ENCODE assay signal across 17 cellular contexts in the genomic region with DNA sequence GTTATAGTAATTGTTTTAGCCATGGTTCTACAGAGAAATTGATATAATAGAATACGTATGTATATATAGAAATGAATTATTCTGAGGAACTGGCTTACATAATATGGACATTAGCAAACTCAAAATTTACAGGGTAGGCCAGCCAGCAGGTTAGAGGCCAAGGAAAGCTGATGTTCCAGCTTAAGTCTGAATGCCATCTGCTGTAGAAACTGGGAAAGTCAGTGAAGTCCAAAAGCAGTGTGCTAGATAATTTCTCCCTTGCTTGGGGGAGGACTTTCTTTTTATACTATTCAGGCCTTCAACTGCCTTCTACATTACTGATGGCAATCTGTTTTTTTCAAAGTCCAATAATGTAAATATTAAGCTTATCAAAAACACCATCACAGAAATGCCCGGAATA.
DNase-seq lines count a peak whose midpoint lies in the region; ATAC-seq, FAIRE-seq and TF ChIP-seq lines count a peak whose summit lies in the region.
"Had no signal": no experiment of that assay in that cellular context is flagged by ENCODE, and none has a peak within 500 bp of the region (broad histone marks: within the 10 kb centered on the region; RNA-seq: fewer than 3 reads in every experiment).

No MANE protein-coding gene starts in this region.

- H3K79me2 ChIP-seq in GM12878 (ENCODE audit: control insufficient read depth, insufficient read depth, low read length) (no peaks in the 10 kb centered on the region), Karpas-422 (ENCODE audit: low read length) (no peaks in the 10 kb centered on the region)

- H3K9me2 ChIP-seq in Karpas-422 (replicated peaks; ENCODE audit: insufficient read depth, low read length) = no peaks in the 10 kb centered on the region

- peak; percentile 51 for DNase-seq in NCI-H82 (lab: John Stamatoyannopoulos, UW)
- DNase-seq in NCI-H82 treated with DMSO at 0.1 percent for 48 hours (lab: John Stamatoyannopoulos, UW; ENCODE audit: unreplicated experiment) = no peak
- no peak for DNase-seq in GM12878 (ENCODE audit: low read depth, low spot score)
- peak; percentile 8 for DNase-seq in renal cortical epithelial cell (ENCODE audit: low read depth)
- DNase-seq in Karpas-422 = no peak
- DNase-seq in aorta = no peak
- DNase-seq in SKM-1 (lab: John Stamatoyannopoulos, UW; ENCODE audit: unreplicated experiment) = no peak
- DNase-seq: AML-193; CD4-positive, alpha-beta T cell; GOT3; NCI-H1105 treated with DMSO at 0.1 percent for 48 hours; NCI-H187; NCI-H2171 treated with DMSO at 0.1 percent for 48 hours had no signal

- H3K4me1 ChIP-seq in GM12878 (ENCODE audit: control insufficient read depth, insufficient read depth, low read length) (no peaks in the 10 kb centered on the region), Karpas-422 (ENCODE audit: low read length) (no peaks in the 10 kb centered on the region), aorta (ENCODE audit: control insufficient read depth in 1 of 2, insufficient read depth in 2 of 2, low read length in 2 of 2) (no peaks in the 10 kb centered on the region)

- no peaks in the 10 kb centered on the region for H3K9me3 ChIP-seq in GM12878 (replicated peaks; ENCODE audit: control insufficient read depth, insufficient read depth, low read length)
- peaks cover 6% of the 10 kb centered on the region for H3K9me3 ChIP-seq in Karpas-422 (ENCODE audit: low read length)
- H3K9me3 ChIP-seq in aorta (ENCODE audit: control insufficient read depth, low read length) = no peaks in the 10 kb centered on the region

- no peak for TF ChIP-seq EP300 in GM12878 (IDR thresholded peaks at IDR 0.05; ENCODE audit: borderline replicate concordance in 1 of 2, control insufficient read depth in 1 of 2, low read depth in 2 of 2, low read length in 2 of 2)

- H3K9ac ChIP-seq in GM12878 (ENCODE audit: control insufficient read depth, insufficient read depth, low read length) (no peak overlapping the region), Karpas-422 (ENCODE audit: low read length) (no peak overlapping the region)
- H3K9ac ChIP-seq: KMS-11 had no signal

- intact Hi-C loops in GM12878 (cut with micrococcal nuclease; ENCODE audit: unreplicated experiment) = no loop called here
- intact Hi-C loops in aorta (cut with DNase I) = no loop called here

- no peaks in the 10 kb centered on the region for H3K27me3 ChIP-seq in GM12878 (replicated peaks in 1 of 2; ENCODE audit: control insufficient read depth in 2 of 2, insufficient read depth in 2 of 2, low read length in 1 of 2)
- no peaks in the 10 kb centered on the region for H3K27me3 ChIP-seq in Karpas-422 (ENCODE audit: low read length)
- H3K27me3 ChIP-seq in aorta (ENCODE audit: control insufficient read depth in 1 of 2, insufficient read depth in 2 of 2, low read length in 1 of 2) = no peaks in the 10 kb centered on the region

- H4K20me1 ChIP-seq in GM12878 (ENCODE audit: control insufficient read depth, insufficient read depth) (no peaks in the 10 kb centered on the region), Karpas-422 (ENCODE audit: insufficient read depth, low read depth, low read length) (no peaks in the 10 kb centered on the region)

- TF ChIP-seq CTCF in LNCAP (IDR thresholded peaks at IDR 0.05) (peak; percentile 49), GM12878 (IDR thresholded peaks at IDR 0.05 in 2 of 3, conservative IDR thresholded peaks at IDR 0.05 in 1 of 3; ENCODE audit: control insufficient read depth in 2 of 3, extremely low read depth in 1 of 3, insufficient read depth in 1 of 3, low read depth in 3 of 3, low read length in 3 of 3) (no peak; a peak in 1 of 6 replicates)

- no peak for FAIRE-seq in GM12878 (lab: Jason Lieb, UNC)

- no peak overlapping the region for H3K4me3 ChIP-seq in GM12878
- no peak overlapping the region for H3K4me3 ChIP-seq in Karpas-422 (ENCODE audit: low read length)
- H3K4me3 ChIP-seq in aorta (ENCODE audit: low read length in 2 of 2) = no peak overlapping the region
- H3K4me3 ChIP-seq: SK-N-MC had no signal

- ATAC-seq in GM12878 (no peak), aorta (ENCODE audit: low FRiP score) (no peak)

- BruUV-seq in GM12878 (replicated peaks; lab: Mats Ljungman, UMichigan) = no TSS peak

- SMC1A ChIA-PET in GM12878 (lab: Charles Lee; ENCODE audit: uncharacterized antibody, unreplicated experiment) = no interaction called here

- H3K4me2 ChIP-seq in GM12878 (ENCODE audit: control insufficient read depth, insufficient read depth) (no peak overlapping the region), Karpas-422 (ENCODE audit: low read depth, low read length, poor library complexity, severe bottlenecking) (no peak overlapping the region)
- H3K4me2 ChIP-seq: KMS-11 had no signal

- CTCF ChIA-PET in GM12878 (lab: Yijun Ruan, JAX) = no interaction called here

- POLR2A ChIA-PET in GM12878 (lab: Charles Lee) = no interaction called here

- RAD21 ChIA-PET in GM12878 (lab: Charles Lee; ENCODE audit: unreplicated experiment) = no interaction called here

- 0 out of 2 replicates have a peak, but pooled peaks have one; percentile 17 for TF ChIP-seq RAD21 in GM12878 (IDR thresholded peaks at IDR 0.05; ENCODE audit: insufficient read depth, low read depth, low read length)

- TF ChIP-seq POLR2A in GM12878 (IDR thresholded peaks at IDR 0.05; ENCODE audit: low read depth, low read length) = no peak

- WGBS in GM12878 (ENCODE audit: insufficient coverage, insufficient replicate concordance, low lambda C conversion rate, missing lambda C conversion rate) = 45% methylated on average over 2 of the region's 2 CpGs
- 70% methylated on average over 2 of the region's 2 CpGs for WGBS in aorta, 2 donors

- in situ Hi-C loops in GM12878 (cut with MboI) = no loop called here

- no peak overlapping the region for H3K27ac ChIP-seq in GM12878 (ENCODE audit: control insufficient read depth, insufficient read depth)
- no peak overlapping the region for H3K27ac ChIP-seq in Karpas-422 (ENCODE audit: low read length)
- no peak overlapping the region for H3K27ac ChIP-seq in aorta (ENCODE audit: low read depth in 1 of 2, low read length in 2 of 2)
- H3K27ac ChIP-seq: KMS-11, RWPE1, SK-N-MC had no signal

- no peaks in the 10 kb centered on the region for H3K36me3 ChIP-seq in GM12878 (ENCODE audit: control insufficient read depth in 2 of 2, insufficient read depth in 2 of 2, low read length in 1 of 2)
- no peaks in the 10 kb centered on the region for H3K36me3 ChIP-seq in Karpas-422 (ENCODE audit: insufficient read depth, low read length)
- no peaks in the 10 kb centered on the region for H3K36me3 ChIP-seq in aorta (ENCODE audit: control insufficient read depth in 1 of 2, insufficient read depth in 2 of 2, low read length in 1 of 2)

- H2AFZ ChIP-seq in GM12878 (ENCODE audit: control insufficient read depth, low read depth, low read length) (no peak overlapping the region), Karpas-422 (ENCODE audit: low read length) (no peak overlapping the region)

TF ChIP-seq in GM12878, 131 proteins besides CTCF, POLR2A, EP300 and RAD21 (continues in another document):
- TF ChIP-seq RCOR1 (conservative IDR thresholded peaks at IDR 0.05; ENCODE audit: low read depth, low read length) = no peak
- TF ChIP-seq CREM (IDR thresholded peaks at IDR 0.05; ENCODE audit: low read depth) = no peak
- no peak for TF ChIP-seq MYC (IDR thresholded peaks at IDR 0.05; ENCODE audit: insufficient read depth, insufficient read length, insufficient replicate concordance, low read length, severe bottlenecking)
- TF ChIP-seq, protein P1, sequence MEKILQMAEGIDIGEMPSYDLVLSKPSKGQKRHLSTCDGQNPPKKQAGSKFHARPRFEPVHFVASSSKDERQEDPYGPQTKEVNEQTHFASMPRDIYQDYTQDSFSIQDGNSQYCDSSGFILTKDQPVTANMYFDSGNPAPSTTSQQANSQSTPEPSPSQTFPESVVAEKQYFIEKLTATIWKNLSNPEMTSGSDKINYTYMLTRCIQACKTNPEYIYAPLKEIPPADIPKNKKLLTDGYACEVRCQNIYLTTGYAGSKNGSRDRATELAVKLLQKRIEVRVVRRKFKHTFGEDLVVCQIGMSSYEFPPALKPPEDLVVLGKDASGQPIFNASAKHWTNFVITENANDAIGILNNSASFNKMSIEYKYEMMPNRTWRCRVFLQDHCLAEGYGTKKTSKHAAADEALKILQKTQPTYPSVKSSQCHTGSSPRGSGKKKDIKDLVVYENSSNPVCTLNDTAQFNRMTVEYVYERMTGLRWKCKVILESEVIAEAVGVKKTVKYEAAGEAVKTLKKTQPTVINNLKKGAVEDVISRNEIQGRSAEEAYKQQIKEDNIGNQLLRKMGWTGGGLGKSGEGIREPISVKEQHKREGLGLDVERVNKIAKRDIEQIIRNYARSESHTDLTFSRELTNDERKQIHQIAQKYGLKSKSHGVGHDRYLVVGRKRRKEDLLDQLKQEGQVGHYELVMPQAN (conservative IDR thresholded peaks at IDR 0.05) = no peak
- TF ChIP-seq MTA2 (IDR thresholded peaks at IDR 0.05; ENCODE audit: low read depth) = no peak
- no peak for TF ChIP-seq CBX3 (IDR thresholded peaks at IDR 0.05; ENCODE audit: borderline replicate concordance, low read depth)
- TF ChIP-seq IRF4 (IDR thresholded peaks at IDR 0.05; ENCODE audit: low read depth, low read length) = no peak
- TF ChIP-seq MYB (IDR thresholded peaks at IDR 0.05; ENCODE audit: borderline replicate concordance, low read depth, low read length) = no peak

Comparison
In these comparisons a context has a peak if more than half of its experiments do, and no peak if none do; other contexts are left out.
1. DNase-seq: peak in NCI-H82 (single experiment) and renal cortical epithelial cell (single experiment); none in NCI-H82 treated with DMSO at 0.1 percent for 48 hours (single experiment), GM12878 (single experiment), Karpas-422 (single experiment), aorta (0 of 2) and SKM-1 (single experiment).